Comparison of ENCODE assay signal across 8 cellular contexts in the genomic region with DNA sequence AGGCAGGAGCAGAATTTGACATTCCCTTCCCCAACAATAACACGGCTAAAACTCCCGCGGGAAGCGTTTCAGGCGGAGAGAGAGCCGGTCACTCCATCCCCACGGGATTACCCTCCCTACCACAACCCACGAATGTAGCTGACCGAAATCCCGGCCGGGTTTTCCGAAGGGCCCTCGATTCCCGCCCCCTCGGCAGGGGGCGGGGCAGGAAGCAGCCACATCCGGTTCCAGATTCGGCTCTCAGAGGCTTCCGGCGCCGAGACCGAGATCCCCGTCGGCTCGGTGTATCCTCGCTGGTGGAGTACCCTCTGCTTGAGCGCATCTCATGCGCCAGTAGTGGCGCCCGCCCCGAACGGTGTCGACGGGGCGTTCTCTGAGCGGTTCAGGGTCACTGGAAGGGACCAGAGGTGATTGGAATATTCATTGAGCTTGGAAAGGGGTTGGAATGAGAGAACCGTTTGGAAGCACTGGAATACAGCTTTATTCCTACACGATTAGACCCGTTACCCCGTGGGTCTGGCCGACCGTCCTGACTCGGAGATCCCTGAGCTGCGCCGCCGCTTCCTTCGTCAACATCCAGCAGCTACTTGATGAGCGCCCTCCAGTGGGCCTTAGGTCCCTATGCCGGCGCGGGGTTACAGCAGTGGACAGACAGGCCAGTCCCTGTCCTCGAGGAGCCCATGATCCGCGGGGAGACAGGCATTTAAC. TPM values are rescaled to one million over a fixed set of nuclear protein-coding genes. Genes with fewer than 3 reads are reported as not detected.
DNase-seq lines count a peak whose midpoint lies in the region; ATAC-seq and TF ChIP-seq lines count a peak whose summit lies in the region.

No MANE protein-coding gene starts in this region.

- TF ChIP-seq CTCF in WERI-Rb-1 (IDR thresholded peaks at IDR 0.05; ENCODE audit: low read depth, low read length) (peak; percentile 93), mammary epithelial cell (conservative IDR thresholded peaks at IDR 0.05 in 1 of 2, IDR thresholded peaks at IDR 0.05 in 1 of 2; ENCODE audit: extremely low read depth in 1 of 2, insufficient read depth in 1 of 2, low read depth in 1 of 2, low read length in 2 of 2) (peak; percentile 71 to 82), smooth muscle cell (IDR thresholded peaks at IDR 0.05; ENCODE audit: borderline replicate concordance, insufficient read depth, poor library complexity, severe bottlenecking) (peak; percentile 74)

- H3K4me3 ChIP-seq in WERI-Rb-1 (ENCODE audit: low read depth, low read length) (peak overlapping the region; percentile 71), mammary epithelial cell (replicated peaks in 1 of 3; ENCODE audit: insufficient read depth in 1 of 3, low read depth in 2 of 3, low read length in 3 of 3) (peak overlapping the region; percentile 73 to 98 (median 83)), smooth muscle cell (peak overlapping the region; percentile 74)

- intact Hi-C loops in mammary epithelial cell (cut with micrococcal nuclease): loop anchor here (1.0 kb wide), 7 partner anchors 10 to 127 kb away; a partner anchor contains a TSS

- TSS peak; percentile 69 for BruUV-seq in mammary epithelial cell (replicated peaks; lab: Mats Ljungman, UMichigan)

- in situ Hi-C loops in mammary epithelial cell (cut with MboI; ENCODE audit: low sequenced_read_pairs in 2 of 2): no loop called here

- H3K4me2 ChIP-seq in mammary epithelial cell (ENCODE audit: insufficient read depth, low read depth, low read length) (peak overlapping the region; percentile 96), smooth muscle cell (peak overlapping the region; percentile 88)

- H2AFZ ChIP-seq in mammary epithelial cell (ENCODE audit: low read depth, low read length) (peak overlapping the region; percentile 70), smooth muscle cell (ENCODE audit: low read depth) (peak overlapping the region; percentile 14)

- dilution Hi-C loops in mammary epithelial cell (cut with HindIII; ENCODE audit: low sequenced_read_pairs): no loop called here

- peak; percentile 73 for ATAC-seq in GM18907 (IDR thresholded peaks at IDR 0.05; ENCODE audit: unreplicated experiment)
- ATAC-seq in HG03159 (IDR thresholded peaks at IDR 0.05; ENCODE audit: unreplicated experiment): peak; percentile 71

- peak; percentile 90 for DNase-seq in AG08396 (ENCODE audit: low spot score)
- DNase-seq in NCI-H2196 treated with DMSO at 0.1 percent for 48 hours (lab: John Stamatoyannopoulos, UW; ENCODE audit: unreplicated experiment): peak; percentile 73
- peak; percentile 99 for DNase-seq in WERI-Rb-1
- peak; percentile 90 for DNase-seq in mammary epithelial cell
- DNase-seq in iPS-NIHi7 (ENCODE audit: extremely low spot score): peak; percentile 78
- DNase-seq in smooth muscle cell (lab: John Stamatoyannopoulos, UW; ENCODE audit: unreplicated experiment): peak; percentile 76

- H3K27me3 ChIP-seq in WERI-Rb-1 (ENCODE audit: insufficient read depth, low read depth, severe bottlenecking): no peaks in the 10 kb centered on the region
- H3K27me3 ChIP-seq in mammary epithelial cell (ENCODE audit: insufficient read depth, low read length): no peaks in the 10 kb centered on the region
- no peaks in the 10 kb centered on the region for H3K27me3 ChIP-seq in smooth muscle cell (ENCODE audit: low read depth)

- H3K79me2 ChIP-seq in mammary epithelial cell (ENCODE audit: insufficient read depth, low read length) (peaks cover 51% of the 10 kb centered on the region), smooth muscle cell (ENCODE audit: low read depth) (peaks cover 37% of the 10 kb centered on the region)

- H3F3A ChIP-seq in smooth muscle cell (ENCODE audit: low read depth): peaks cover 2% of the 10 kb centered on the region

- H3K9me3 ChIP-seq in WERI-Rb-1 (ENCODE audit: severe bottlenecking): no peaks in the 10 kb centered on the region
- no peaks in the 10 kb centered on the region for H3K9me3 ChIP-seq in mammary epithelial cell (replicated peaks; ENCODE audit: insufficient read depth, low read length)
- H3K9me3 ChIP-seq in smooth muscle cell (replicated peaks; ENCODE audit: low read depth): no peaks in the 10 kb centered on the region

- peaks cover 9% of the 10 kb centered on the region for H3K4me1 ChIP-seq in mammary epithelial cell (ENCODE audit: insufficient read depth, low read length)
- H3K4me1 ChIP-seq in smooth muscle cell (ENCODE audit: low read depth): peaks cover 9% of the 10 kb centered on the region

- H3K27ac ChIP-seq in WERI-Rb-1 (peak overlapping the region; percentile 87), mammary epithelial cell (ENCODE audit: insufficient read depth, low read depth, low read length) (peak overlapping the region; percentile 93), smooth muscle cell (ENCODE audit: low read depth) (peak overlapping the region; percentile 95)

- H3K36me3 ChIP-seq in WERI-Rb-1 (peaks cover 25% of the 10 kb centered on the region), mammary epithelial cell (ENCODE audit: insufficient read depth, low read length) (peaks cover 5% of the 10 kb centered on the region), smooth muscle cell (ENCODE audit: low read depth) (no peaks in the 10 kb centered on the region)

- H4K20me1 ChIP-seq in mammary epithelial cell (ENCODE audit: insufficient read depth, low read length) (no peaks in the 10 kb centered on the region), smooth muscle cell (ENCODE audit: low read depth) (peaks cover 20% of the 10 kb centered on the region)

- CTCF ChIA-PET in mammary epithelial cell (lab: Charles Lee; ENCODE audit: low non-redundant PET): interaction anchor here (0.5 to 0.7 kb wide), 3 partner anchors 18 to 315 kb away, joined by 3 to 4 read pairs (median 3); a partner anchor contains a TSS

- peak overlapping the region; percentile 68 for H3K9ac ChIP-seq in mammary epithelial cell (ENCODE audit: insufficient read depth, low read length)
- peak overlapping the region; percentile 95 for H3K9ac ChIP-seq in smooth muscle cell (ENCODE audit: low read depth)

- 3% methylated on average over 33 of the region's 54 CpGs for WGBS in mammary epithelial cell (ENCODE audit: low coverage, missing lambda C conversion rate)
- under 1% methylated on average over 54 of the region's 54 CpGs for WGBS in smooth muscle cell (ENCODE audit: low lambda C conversion rate)

RNA-seq across cellular contexts. Expression of a gene that starts 0.6 kb away (rescaled TPM):
- 10 to 100 TPM; 22.0 to 47.0 TPM for total RNA-seq in mammary epithelial cell
- 34.0 TPM for polyA plus RNA-seq in mammary epithelial cell
- 23.3 TPM for polyA minus RNA-seq in mammary epithelial cell
- 21.8 and 31.9 TPM in 2 replicates for total RNA-seq in smooth muscle cell
- polyA plus RNA-seq in smooth muscle cell: 55.6 and 58.7 TPM in 2 replicates

RNA-seq across cellular contexts. Expression of a gene that starts 10.0 kb away (rescaled TPM):
- 10 to 100 TPM; 15.2 to 59.2 TPM for total RNA-seq in mammary epithelial cell
- polyA plus RNA-seq in mammary epithelial cell: 45.0 TPM
- 37.5 TPM for polyA minus RNA-seq in mammary epithelial cell
- total RNA-seq in smooth muscle cell: 21.4 and 33.8 TPM in 2 replicates
- polyA plus RNA-seq in smooth muscle cell: 23.1 and 24.0 TPM in 2 replicates

RNA-seq across cellular contexts. Expression of a gene that starts 10.4 kb away (rescaled TPM):
- total RNA-seq in mammary epithelial cell: 10 to 100 TPM; 55.0 to 55.3 TPM
- 54.0 TPM for polyA plus RNA-seq in mammary epithelial cell
- polyA minus RNA-seq in mammary epithelial cell: 103 TPM
- total RNA-seq in smooth muscle cell: 52.5 and 67.9 TPM in 2 replicates
- polyA plus RNA-seq in smooth muscle cell: 69.9 and 78.6 TPM in 2 replicates

RNA-seq across cellular contexts. Expression of a gene that starts 14.5 kb away (rescaled TPM):
- 100 to 1,000 TPM; 117 to 119 TPM for total RNA-seq in mammary epithelial cell
- polyA plus RNA-seq in mammary epithelial cell: 71.4 TPM
- 60.7 TPM for polyA minus RNA-seq in mammary epithelial cell
- 30.2 and 34.7 TPM in 2 replicates for total RNA-seq in smooth muscle cell
- polyA plus RNA-seq in smooth muscle cell: 75.9 and 81.6 TPM in 2 replicates

RNA-seq across cellular contexts. Expression of a gene that starts 18.2 kb away (rescaled TPM):
- total RNA-seq in mammary epithelial cell: 10 to 100 TPM; 11.5 to 16.3 TPM
- 6.5 TPM for polyA plus RNA-seq in mammary epithelial cell
- polyA minus RNA-seq in mammary epithelial cell: 9.5 TPM
- 9.6 and 11.0 TPM in 2 replicates for total RNA-seq in smooth muscle cell
- polyA plus RNA-seq in smooth muscle cell: 22.9 and 24.9 TPM in 2 replicates

Comparison
In these comparisons a context has a peak if more than half of its experiments do, and no peak if none do; other contexts are left out.
1. Peak in every context shown above with its lines: DNase-seq, ATAC-seq, H3K4me3 ChIP-seq and H3K27ac ChIP-seq.